12 cellular contexts compared by ENCODE assay signal in genomic region chr3:177263615-177264365, GRCh38.
A peak's percentile ranks its signal among the peaks of the same experiment; 100 is the strongest.
DNase-seq lines count a peak whose midpoint lies in the region; ATAC-seq and TF ChIP-seq lines count a peak whose summit lies in the region.
"Had no signal": no experiment of that assay in that cellular context is flagged by ENCODE, and none has a peak within 500 bp of the region (broad histone marks: within the 10 kb centered on the region; RNA-seq: fewer than 3 reads in every experiment).

No MANE protein-coding gene starts in this region.

- peak; percentile 79 for ATAC-seq in GM21619 (IDR thresholded peaks at IDR 0.05; ENCODE audit: unreplicated experiment)

- no peaks in the 10 kb centered on the region for H3F3A ChIP-seq in PC-9 (ENCODE audit: insufficient read depth, low read depth)

- H3K27me3 Mint-ChIP-seq in mesothelial cell of epicardium (ENCODE audit: low read depth) (no peaks in the 10 kb centered on the region), MCF 10A (ENCODE audit: insufficient read depth, unreplicated experiment) (no peaks in the 10 kb centered on the region)
- H3K27me3 Mint-ChIP-seq in activated CD4-positive, alpha-beta T cell treated with anti-CD3 and anti-CD28 coated beads, Interleukin-2, amount 10 ng/mL, durations not matched to agents 7 days and 5 days: no peaks in the 10 kb centered on the region

- H3K9me3 Mint-ChIP-seq in mesothelial cell of epicardium (peaks cover 4% of the 10 kb centered on the region), MCF 10A (ENCODE audit: unreplicated experiment) (no peaks in the 10 kb centered on the region)
- peaks cover 2% of the 10 kb centered on the region for H3K9me3 Mint-ChIP-seq in activated CD4-positive, alpha-beta T cell treated with anti-CD3 and anti-CD28 coated beads, Interleukin-2, amount 10 ng/mL, durations not matched to agents 7 days and 5 days

- no peaks in the 10 kb centered on the region for H3K79me2 ChIP-seq in PC-9 (ENCODE audit: low read depth)

- CTCF ChIA-PET in PC-9 (lab: Charles Lee): interaction anchor here (0.6 kb wide), 1 partner anchor 116 kb away, joined by 4 read pairs; no protein-coding TSS in a partner anchor
- CTCF ChIA-PET in activated CD4-positive, alpha-beta T cell treated with anti-CD3 and anti-CD28 coated beads, Interleukin-2, amount 10 ng/mL, durations not matched to agents 7 days and 5 days (lab: Charles Lee): interaction anchor here (1.0 kb wide), 1 partner anchor 198 kb away, joined by 3 read pairs; no protein-coding TSS in a partner anchor
- CTCF ChIA-PET in MCF 10A (lab: Yijun Ruan, JAX): interaction anchor here (1.0 to 1.2 kb wide), 2 partner anchors 10 to 12 kb away, joined by 3 read pairs; no protein-coding TSS in a partner anchor

- H4K20me1 ChIP-seq in PC-9 (ENCODE audit: insufficient read depth): no peaks in the 10 kb centered on the region

- H3K4me2 ChIP-seq in PC-9: no peak overlapping the region

- peak overlapping the region; percentile 13; the same call in 1 of the 2 replicates for H3K27ac ChIP-seq in PC-9
- H3K27ac ChIP-seq: transverse colon had no signal

- no peaks in the 10 kb centered on the region for H3K9me2 ChIP-seq in PC-9 (ENCODE audit: insufficient read depth)

- DNase-seq in GM03348 (ENCODE audit: low spot score) (peak; percentile 12), PC-9 (no peak), mesothelial cell of epicardium (ENCODE audit: low spot score in 2 of 2, unreplicated experiment in 2 of 2) (no peak), HPDE6-E6E7 (ENCODE audit: extremely low spot score) (no peak), AG20443 (ENCODE audit: low spot score) (no peak), MCF 10A (ENCODE audit: unreplicated experiment) (no peak)
- DNase-seq in activated CD4-positive, alpha-beta T cell treated with anti-CD3 and anti-CD28 coated beads, Interleukin-2, amount 10 ng/mL, durations not matched to agents 7 days and 5 days: no peak
- DNase-seq: activated naive CD4-positive, alpha-beta T cell; NCI-H2081 treated with DMSO at 0.1 percent for 48 hours; T1000; transverse colon had no signal

- no peaks in the 10 kb centered on the region for H3K27me3 ChIP-seq in PC-9 (ENCODE audit: insufficient read depth, low read depth)
- H3K27me3 ChIP-seq: transverse colon had no signal

- POLR2A ChIA-PET in PC-9 (lab: Charles Lee; ENCODE audit: unreplicated experiment) (interaction anchor here (0.6 kb wide), 2 partner anchors 10 to 256 kb away, joined by 5 read pairs; no protein-coding TSS in a partner anchor), MCF 10A (lab: Yijun Ruan, JAX) (no interaction called here)
- POLR2A ChIA-PET in activated CD4-positive, alpha-beta T cell treated with anti-CD3 and anti-CD28 coated beads, Interleukin-2, amount 10 ng/mL, durations not matched to agents 7 days and 5 days (lab: Charles Lee): no interaction called here

- H2AFZ ChIP-seq in PC-9: peak overlapping the region; percentile 13; the same call in 1 of the 2 replicates

- H3K4me1 Mint-ChIP-seq in mesothelial cell of epicardium: peaks cover 14% of the 10 kb centered on the region
- H3K4me1 Mint-ChIP-seq in activated CD4-positive, alpha-beta T cell treated with anti-CD3 and anti-CD28 coated beads, Interleukin-2, amount 10 ng/mL, durations not matched to agents 7 days and 5 days: no peaks in the 10 kb centered on the region
- peaks cover 10% of the 10 kb centered on the region for H3K4me1 Mint-ChIP-seq in MCF 10A (ENCODE audit: insufficient read depth, unreplicated experiment)

- H3K4me3 Mint-ChIP-seq in mesothelial cell of epicardium (no peak overlapping the region), MCF 10A (ENCODE audit: unreplicated experiment) (no peak overlapping the region)
- H3K4me3 Mint-ChIP-seq in activated CD4-positive, alpha-beta T cell treated with anti-CD3 and anti-CD28 coated beads, Interleukin-2, amount 10 ng/mL, durations not matched to agents 7 days and 5 days: no peak overlapping the region

- no TSS peak for BruUV-seq in PC-9 (replicated peaks; lab: Mats Ljungman, UMichigan)
- no TSS peak for BruUV-seq in MCF 10A (replicated peaks; lab: Mats Ljungman, UMichigan)

- no peaks in the 10 kb centered on the region for H3K36me3 ChIP-seq in PC-9 (ENCODE audit: low read depth)
- H3K36me3 ChIP-seq: transverse colon had no signal

- no peaks in the 10 kb centered on the region for H3K36me3 Mint-ChIP-seq in mesothelial cell of epicardium
- no peaks in the 10 kb centered on the region for H3K36me3 Mint-ChIP-seq in activated CD4-positive, alpha-beta T cell treated with anti-CD3 and anti-CD28 coated beads, Interleukin-2, amount 10 ng/mL, durations not matched to agents 7 days and 5 days (ENCODE audit: low read depth)
- no peaks in the 10 kb centered on the region for H3K36me3 Mint-ChIP-seq in MCF 10A (ENCODE audit: insufficient read depth, unreplicated experiment)

- intact Hi-C loops in PC-9 (cut with micrococcal nuclease; ENCODE audit: unreplicated experiment): no loop called here
- intact Hi-C loops in MCF 10A (cut with micrococcal nuclease): no loop called here

- H3K4me1 ChIP-seq in PC-9 (replicated peaks; ENCODE audit: insufficient read depth): peaks cover 7% of the 10 kb centered on the region; the same call in 1 of the 2 replicates

- TF ChIP-seq CTCF in PC-9 (conservative IDR thresholded peaks at IDR 0.05) (no peak), mesothelial cell of epicardium (IDR thresholded peaks at IDR 0.05; ENCODE audit: unreplicated experiment) (no peak), MCF 10A (IDR thresholded peaks at IDR 0.05; ENCODE audit: unreplicated experiment) (no peak)

- H3K27ac Mint-ChIP-seq in mesothelial cell of epicardium: peak overlapping the region; percentile 65
- no peak overlapping the region for H3K27ac Mint-ChIP-seq in activated CD4-positive, alpha-beta T cell treated with anti-CD3 and anti-CD28 coated beads, Interleukin-2, amount 10 ng/mL, durations not matched to agents 7 days and 5 days
- H3K27ac Mint-ChIP-seq in MCF 10A (ENCODE audit: low read depth, unreplicated experiment): no peak overlapping the region

- no peaks in the 10 kb centered on the region for H3K9me3 ChIP-seq in PC-9 (ENCODE audit: insufficient read depth, low read depth)
- H3K9me3 ChIP-seq: transverse colon had no signal

- no peak overlapping the region for H3K4me3 ChIP-seq in PC-9
- H3K4me3 ChIP-seq: transverse colon had no signal
